In the genomic region with DNA sequence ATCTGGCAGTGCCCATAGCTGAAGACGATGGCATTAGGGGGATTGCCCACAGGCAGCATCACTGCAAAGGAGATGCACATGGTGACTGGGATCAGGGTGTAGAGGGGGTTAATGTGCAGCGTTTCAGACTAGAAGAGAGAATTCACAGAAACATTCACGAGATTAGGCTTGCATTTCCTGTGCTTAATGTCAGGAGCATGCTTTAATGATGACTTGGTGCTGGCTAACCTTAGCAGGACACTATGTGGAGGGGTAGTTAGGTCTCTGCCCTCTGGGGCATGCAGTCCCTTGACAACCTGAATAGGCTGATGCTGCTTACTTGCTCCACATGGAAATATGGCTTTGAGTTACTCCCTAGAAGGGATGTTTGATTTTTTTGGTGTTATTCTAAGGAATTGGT, we compare ENCODE assay signal across 25 cellular contexts. TPM values are rescaled to one million over a fixed set of nuclear protein-coding genes. Genes with fewer than 3 reads are reported as not detected.
A peak's percentile ranks its signal among the peaks of the same experiment; 100 is the strongest.
DNase-seq lines count a peak whose midpoint lies in the region; ATAC-seq, FAIRE-seq and TF ChIP-seq lines count a peak whose summit lies in the region.
"Had no signal": no experiment of that assay in that cellular context is flagged by ENCODE, and none has a peak within 500 bp of the region (broad histone marks: within the 10 kb centered on the region; RNA-seq: fewer than 3 reads in every experiment).

No MANE protein-coding gene starts in this region.

- no peak overlapping the region for H3K4me3 ChIP-seq in left ventricle myocardium inferior
- H3K4me3 ChIP-seq in astrocyte (ENCODE audit: insufficient read depth, low read depth, low read length): no peak overlapping the region
- H3K4me3 ChIP-seq: gastroesophageal sphincter, GM12878, upper lobe of left lung had no signal

- H3K36me3 Mint-ChIP-seq in astrocyte (ENCODE audit: low read depth, unreplicated experiment): peaks cover 8% of the 10 kb centered on the region
- peaks cover 7% of the 10 kb centered on the region for H3K36me3 Mint-ChIP-seq in stimulated activated effector memory CD8-positive, alpha-beta T cell treated with anti-CD3 and anti-CD28 coated beads, Interleukin-12 subunit alpha, Interleukin-12 subunit beta, amount 100 ng/mL, for 72 hours

- no peaks in the 10 kb centered on the region for H3K9me3 Mint-ChIP-seq in astrocyte (ENCODE audit: unreplicated experiment)
- no peaks in the 10 kb centered on the region for H3K9me3 Mint-ChIP-seq in stimulated activated effector memory CD8-positive, alpha-beta T cell treated with anti-CD3 and anti-CD28 coated beads, Interleukin-12 subunit alpha, Interleukin-12 subunit beta, amount 100 ng/mL, for 72 hours
- H3K9me3 Mint-ChIP-seq: brain; CD4-positive, alpha-beta T cell; stimulated activated naive B cell treated with anti-CD40 and anti-IgM and Interleukin-4, amounts not matched to agents 10 μg/mL and 1 μg/mL and 100 μg/mL, for 72 hours had no signal

- H3K4me1 ChIP-seq in left ventricle myocardium inferior (peaks cover 45% of the 10 kb centered on the region), astrocyte (ENCODE audit: insufficient read depth, low read length) (peaks cover 30% of the 10 kb centered on the region)

- peak overlapping the region; percentile 34 for H3K4me3 Mint-ChIP-seq in astrocyte (ENCODE audit: unreplicated experiment)
- no peak overlapping the region for H3K4me3 Mint-ChIP-seq in stimulated activated effector memory CD8-positive, alpha-beta T cell treated with anti-CD3 and anti-CD28 coated beads, Interleukin-12 subunit alpha, Interleukin-12 subunit beta, amount 100 ng/mL, for 72 hours
- H3K4me3 Mint-ChIP-seq: brain; CD4-positive, alpha-beta T cell; stimulated activated naive B cell treated with anti-CD40 and anti-IgM and Interleukin-4, amounts not matched to agents 10 μg/mL and 1 μg/mL and 100 μg/mL, for 72 hours; T-helper 17 cell had no signal

- DNase-seq in left ventricle myocardium superior (no peak), left ventricle myocardium inferior (no peak), astrocyte (ENCODE audit: low read depth) (peak; percentile 49), glomerular visceral epithelial cell (ENCODE audit: extremely low spot score) (peak; percentile 53), NOMO-1 (lab: John Stamatoyannopoulos, UW; ENCODE audit: unreplicated experiment in 2 of 2) (no peak), GM12891 (ENCODE audit: insufficient read length, low spot score) (no peak)
- DNase-seq in stimulated activated effector memory CD8-positive, alpha-beta T cell treated with anti-CD3 and anti-CD28 coated beads, Interleukin-12 subunit alpha, Interleukin-12 subunit beta, amount 100 ng/mL, for 72 hours (ENCODE audit: low spot score in 2 of 2): no peak
- DNase-seq: 8988T; activated CD4-positive, alpha-beta T cell treated with anti-CD3 and anti-CD28 coated beads for 1 hour; activated CD8-positive, alpha-beta memory T cell treated with anti-CD3 and anti-CD28 coated beads, Interleukin-2, amount 50 U/mL, for 48 hours; activated naive CD4-positive, alpha-beta T cell treated with Interleukin-2 at 50 U/mL for 16 hours; CD4-positive, alpha-beta T cell; NCI-H69; nucleus accumbens; small intestine; stimulated activated naive B cell treated with anti-CD40 and anti-IgM and Interleukin-4, amounts not matched to agents 10 μg/mL and 1 μg/mL and 100 μg/mL, for 72 hours; T-helper 17 cell; upper lobe of left lung had no signal

- H3K27me3 Mint-ChIP-seq in astrocyte (ENCODE audit: low read depth, unreplicated experiment): no peaks in the 10 kb centered on the region
- H3K27me3 Mint-ChIP-seq: brain; CD4-positive, alpha-beta T cell; stimulated activated naive B cell treated with anti-CD40 and anti-IgM and Interleukin-4, amounts not matched to agents 10 μg/mL and 1 μg/mL and 100 μg/mL, for 72 hours; T-helper 17 cell had no signal

- no peak overlapping the region for H3K27ac ChIP-seq in left ventricle myocardium inferior (replicated peaks)
- no peak overlapping the region for H3K27ac ChIP-seq in astrocyte (ENCODE audit: low read depth, low read length)
- H3K27ac ChIP-seq: gastroesophageal sphincter had no signal

- H3K9ac ChIP-seq in astrocyte (ENCODE audit: low read length): no peak overlapping the region

- peaks cover 36% of the 10 kb centered on the region for H3K4me1 Mint-ChIP-seq in astrocyte (ENCODE audit: low read depth, unreplicated experiment)
- H3K4me1 Mint-ChIP-seq in stimulated activated effector memory CD8-positive, alpha-beta T cell treated with anti-CD3 and anti-CD28 coated beads, Interleukin-12 subunit alpha, Interleukin-12 subunit beta, amount 100 ng/mL, for 72 hours: peaks cover 6% of the 10 kb centered on the region
- H3K4me1 Mint-ChIP-seq: brain had no signal

- peaks cover 5% of the 10 kb centered on the region for H4K20me1 ChIP-seq in astrocyte (ENCODE audit: insufficient read depth, low read length)

- H3K27ac Mint-ChIP-seq in astrocyte (ENCODE audit: unreplicated experiment): peak overlapping the region; percentile 88
- peak overlapping the region; percentile 12 for H3K27ac Mint-ChIP-seq in stimulated activated effector memory CD8-positive, alpha-beta T cell treated with anti-CD3 and anti-CD28 coated beads, Interleukin-12 subunit alpha, Interleukin-12 subunit beta, amount 100 ng/mL, for 72 hours
- H3K27ac Mint-ChIP-seq: CD4-positive, alpha-beta T cell; stimulated activated naive B cell treated with anti-CD40 and anti-IgM and Interleukin-4, amounts not matched to agents 10 μg/mL and 1 μg/mL and 100 μg/mL, for 72 hours; T-helper 17 cell had no signal

- no peaks in the 10 kb centered on the region for H3K79me2 ChIP-seq in astrocyte (ENCODE audit: insufficient read depth, low read length)

- ATAC-seq in left ventricle myocardium superior (peak; percentile 18), GM21423 (IDR thresholded peaks at IDR 0.05; ENCODE audit: unreplicated experiment) (no peak)
- no peak for ATAC-seq in stimulated activated effector memory CD8-positive, alpha-beta T cell treated with anti-CD3 and anti-CD28 coated beads, Interleukin-12 subunit alpha, Interleukin-12 subunit beta, amount 100 ng/mL, for 72 hours
- ATAC-seq: gastroesophageal sphincter; GM12878; HCT116; stimulated activated naive B cell treated with anti-CD40 and anti-IgM and Interleukin-4, amounts not matched to agents 10 μg/mL and 1 μg/mL and 100 μg/mL, for 72 hours; T-helper 17 cell had no signal

- TF ChIP-seq CTCF in left ventricle myocardium inferior (IDR thresholded peaks at IDR 0.05; ENCODE audit: borderline replicate concordance) (no peak), astrocyte (IDR thresholded peaks at IDR 0.05; ENCODE audit: insufficient read depth, low read depth, low read length) (no peak)

- TF ChIP-seq POLR2A in GM12891 (IDR thresholded peaks at IDR 0.05; ENCODE audit: low read depth, low read length): no peak

- intact Hi-C loops in left ventricle myocardium superior (cut with micrococcal nuclease): no loop called here
- intact Hi-C loops in left ventricle myocardium inferior (cut with micrococcal nuclease): no loop called here

- H3K36me3 ChIP-seq in left ventricle myocardium inferior (peaks cover 5% of the 10 kb centered on the region), astrocyte (ENCODE audit: insufficient read depth, low read length) (no peaks in the 10 kb centered on the region)

- H3K27me3 ChIP-seq in left ventricle myocardium inferior (ENCODE audit: low read depth) (no peaks in the 10 kb centered on the region), astrocyte (ENCODE audit: insufficient read depth, low read length) (no peaks in the 10 kb centered on the region)
- H3K27me3 ChIP-seq: gastroesophageal sphincter, upper lobe of left lung had no signal

- FAIRE-seq in astrocyte (lab: Jason Lieb, UNC) (peak; percentile 43), GM12891 (lab: Jason Lieb, UNC) (no peak)
- FAIRE-seq: GM12878, small intestine had no signal

- no peak overlapping the region for H2AFZ ChIP-seq in astrocyte (ENCODE audit: low read depth, low read length)

- peak overlapping the region; percentile 16 for H3K4me2 ChIP-seq in astrocyte (ENCODE audit: low read length)

- H3K9me3 ChIP-seq in left ventricle myocardium inferior (replicated peaks) (no peaks in the 10 kb centered on the region), astrocyte (ENCODE audit: insufficient read depth, low read depth, low read length) (no peaks in the 10 kb centered on the region)
- H3K9me3 ChIP-seq: gastroesophageal sphincter, upper lobe of left lung had no signal

TF ChIP-seq in GM12891, 5 proteins besides CTCF, POLR2A, EP300 and RAD21:
- TF ChIP-seq POU2F2 (IDR thresholded peaks at IDR 0.05; ENCODE audit: low read depth, low read length) (no peak), POLR2AphosphoS5 (IDR thresholded peaks at IDR 0.05; ENCODE audit: low read depth, low read length) (no peak), SPI1 (IDR thresholded peaks at IDR 0.05; ENCODE audit: low read depth, low read length) (no peak), PAX5 (IDR thresholded peaks at IDR 0.05; ENCODE audit: insufficient read depth, low read length, severe bottlenecking) (no peak), TAF1 (IDR thresholded peaks at IDR 0.05; ENCODE audit: low read depth, low read length) (no peak)

RNA-seq across cellular contexts. Expression of a gene that starts 21.8 kb away (rescaled TPM):
- total RNA-seq in left ventricle myocardium superior: 30.3 TPM
- 28.2 TPM for total RNA-seq in left ventricle myocardium inferior
- 28.1 and 29.7 TPM in 2 replicates for total RNA-seq in astrocyte
- polyA plus RNA-seq in GM12891 (2012; ENCODE audit: low read depth, missing spikeins): 20.8 TPM

RNA-seq across cellular contexts. Expression of a gene that starts 43.9 kb away (rescaled TPM):
- total RNA-seq in left ventricle myocardium superior (0.15 TPM), left ventricle myocardium inferior (0.44 TPM), astrocyte (0.07 TPM in 1 of 2 replicates, not detected in the other)
- 0.01 TPM for polyA plus RNA-seq in GM12891 (2012; ENCODE audit: low read depth, missing spikeins)
- total RNA-seq: CD4-positive, alpha-beta T cell; Daoy; GM12878; mononuclear cell; T-helper 17 cell had no signal

Comparison
In these comparisons a context has a peak if more than half of its experiments do, and no peak if none do; other contexts are left out.
1. DNase-seq: peak in astrocyte (single experiment) and glomerular visceral epithelial cell (single experiment); none in left ventricle myocardium superior (single experiment), left ventricle myocardium inferior (single experiment), stimulated activated effector memory CD8-positive, alpha-beta T cell treated with anti-CD3 and anti-CD28 coated beads, Interleukin-12 subunit alpha, Interleukin-12 subunit beta, amount 100 ng/mL, for 72 hours (0 of 2), NOMO-1 (0 of 2) and GM12891 (single experiment).